Comparison of ENCODE assay signal across 8 cellular contexts in the genomic region with DNA sequence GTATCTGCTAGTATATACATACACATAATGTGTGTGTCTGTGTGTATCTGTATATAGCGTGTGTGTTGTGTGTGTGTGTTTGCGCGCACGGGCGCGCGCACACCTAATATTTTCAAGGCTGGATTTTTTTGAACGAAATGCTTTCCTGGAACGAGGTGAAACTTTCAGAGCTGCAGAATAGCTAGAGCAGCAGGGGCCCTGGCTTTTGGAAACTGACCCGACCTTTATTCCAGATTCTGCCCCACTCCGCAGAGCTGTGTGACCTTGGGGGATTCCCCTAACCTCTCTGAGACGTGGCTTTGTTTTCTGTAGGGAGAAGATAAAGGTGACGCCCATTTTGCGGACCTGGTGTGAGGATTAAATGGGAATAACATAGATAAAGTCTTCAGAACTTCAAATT. TPM values are rescaled to one million over a fixed set of nuclear protein-coding genes. Genes with fewer than 3 reads are reported as not detected.
DNase-seq lines count a peak whose midpoint lies in the region; ATAC-seq and TF ChIP-seq lines count a peak whose summit lies in the region.

No MANE protein-coding gene starts in this region.

- no peak overlapping the region for H3K9ac ChIP-seq in parathyroid adenoma

- H3K27ac ChIP-seq in parathyroid adenoma = peak overlapping the region; percentile 69

- peak overlapping the region; percentile 94 for H3K4me2 ChIP-seq in parathyroid adenoma (ENCODE audit: low read length)

- no peaks in the 10 kb centered on the region for H3K27me3 ChIP-seq in parathyroid adenoma (ENCODE audit: control insufficient read depth, insufficient read depth, low read length)

- no peaks in the 10 kb centered on the region for H3K36me3 ChIP-seq in parathyroid adenoma (ENCODE audit: control insufficient read depth, insufficient read depth, low read length)

- H3K4me1 ChIP-seq in parathyroid adenoma = no peaks in the 10 kb centered on the region

- no peaks in the 10 kb centered on the region for H3K9me3 ChIP-seq in parathyroid adenoma (ENCODE audit: control insufficient read depth, low read length)

- peak; percentile 22 for DNase-seq in NCI-H82 (lab: John Stamatoyannopoulos, UW)
- no peak for DNase-seq in NCI-H82 treated with DMSO at 0.1 percent for 48 hours (lab: John Stamatoyannopoulos, UW; ENCODE audit: unreplicated experiment)
- peak; percentile 6 for DNase-seq in activated CD4-positive, alpha-beta T cell treated with anti-CD3 and anti-CD28 coated beads, Interleukin-2, amount 50 U/mL, for 1 hour
- peak; percentile 22 for DNase-seq in fibroblast of villous mesenchyme (ENCODE audit: low read depth)
- no peak for DNase-seq in NOMO-1 treated with dmso at 0.1 percent for 144 hours (lab: John Stamatoyannopoulos, UW; ENCODE audit: unreplicated experiment)
- DNase-seq in SHP77 treated with DMSO at 0.1 percent for 48 hours (lab: John Stamatoyannopoulos, UW) = no peak

- peak overlapping the region; percentile 90 for H2AFZ ChIP-seq in parathyroid adenoma

- peak; percentile 14 for ATAC-seq in HG03103 (IDR thresholded peaks at IDR 0.05; ENCODE audit: low read depth, unreplicated experiment)

- H3K79me2 ChIP-seq in parathyroid adenoma = no peaks in the 10 kb centered on the region

- H3K4me3 ChIP-seq in fibroblast of villous mesenchyme (ENCODE audit: low read depth, low read length) = peak overlapping the region; percentile 74
- peak overlapping the region; percentile 93 for H3K4me3 ChIP-seq in parathyroid adenoma (ENCODE audit: low read depth, low read length)

- TF ChIP-seq CTCF in fibroblast of villous mesenchyme (IDR thresholded peaks at IDR 0.05; ENCODE audit: insufficient read depth, low read depth, low read length) = no peak
- TF ChIP-seq CTCF in parathyroid adenoma (IDR thresholded peaks at IDR 0.05) = no peak

RNA-seq across cellular contexts. Expression of a gene that starts 0.8 kb away (rescaled TPM):
- total RNA-seq in fibroblast of villous mesenchyme = 2.6 TPM in 2 replicates

RNA-seq across cellular contexts. Expression of a gene that starts 22.4 kb away (rescaled TPM):
- total RNA-seq in fibroblast of villous mesenchyme = not detected in 2 replicates

Comparison
In these comparisons a context has a peak if more than half of its experiments do, and no peak if none do; other contexts are left out.
1. DNase-seq: peak in NCI-H82 (single experiment), activated CD4-positive, alpha-beta T cell treated with anti-CD3 and anti-CD28 coated beads, Interleukin-2, amount 50 U/mL, for 1 hour (single experiment) and fibroblast of villous mesenchyme (single experiment); none in NCI-H82 treated with DMSO at 0.1 percent for 48 hours (single experiment), NOMO-1 treated with dmso at 0.1 percent for 144 hours (single experiment) and SHP77 treated with DMSO at 0.1 percent for 48 hours (single experiment).